8 cellular contexts compared by ENCODE assay signal in genomic region chr17:34979650-34980352, GRCh38. TPM values are rescaled to one million over a fixed set of nuclear protein-coding genes. Genes with fewer than 3 reads are reported as not detected.
DNase-seq lines count a peak whose midpoint lies in the region; ATAC-seq and TF ChIP-seq lines count a peak whose summit lies in the region.

No MANE protein-coding gene starts in this region.

- intact Hi-C loops in Panc1 (cut with micrococcal nuclease; ENCODE audit: unreplicated experiment) = loop anchor here (10.0 kb wide), 1 partner anchor 65 kb away; no protein-coding TSS in a partner anchor

- in situ Hi-C loops in Panc1 (cut with HindIII; ENCODE audit: low pct_unique_long_range_greater_than_20kb, low sequenced_read_pairs) = no loop called here

- POLR2A ChIA-PET in Panc1 (lab: Charles Lee) = interaction anchor here (0.5 to 0.8 kb wide), 3 partner anchors 11 to 367 kb away, joined by 3 to 5 read pairs (median 5); no protein-coding TSS in a partner anchor

- TF ChIP-seq CTCF in Panc1 (IDR thresholded peaks at IDR 0.05) (no peak), progenitor cell of endocrine pancreas (IDR thresholded peaks at IDR 0.05; ENCODE audit: unreplicated experiment) (no peak)

- peak overlapping the region; percentile 98 for H3K27ac Mint-ChIP-seq in progenitor cell of endocrine pancreas

- H3K36me3 ChIP-seq in H7 (replicated peaks; ENCODE audit: control insufficient read depth, insufficient read depth, low read length) (peaks cover 7% of the 10 kb centered on the region), Panc1 (ENCODE audit: control insufficient read depth, insufficient read depth, low read length) (no peaks in the 10 kb centered on the region; the same call in 1 of the 2 replicates)

- peaks cover 15% of the 10 kb centered on the region for H3K4me1 ChIP-seq in Panc1 (ENCODE audit: control insufficient read depth, insufficient read depth, low read length)

- DNase-seq in H7 = peak; percentile 41
- DNase-seq in Panc1 (ENCODE audit: low read depth, low spot score) = no peak
- no peak for DNase-seq in epithelial cell of prostate (ENCODE audit: low read depth, low spot score)
- DNase-seq in progenitor cell of endocrine pancreas (ENCODE audit: low spot score, unreplicated experiment) = no peak
- DNase-seq in retina = no peak
- no peak for DNase-seq in 8988T

- H3K9me3 ChIP-seq in Panc1 (ENCODE audit: control insufficient read depth, insufficient read depth, low read depth, low read length) = no peaks in the 10 kb centered on the region

- H3K27ac ChIP-seq in Panc1 (ENCODE audit: low read length) (peak overlapping the region; percentile 96), epithelial cell of prostate (peak overlapping the region; percentile 86)

- H3K27me3 Mint-ChIP-seq in progenitor cell of endocrine pancreas = no peaks in the 10 kb centered on the region

- CTCF ChIA-PET in Panc1 (lab: Charles Lee) = interaction anchor here (1.2 kb wide), 1 partner anchor 437 kb away, joined by 3 read pairs; no protein-coding TSS in a partner anchor

- H3K4me3 ChIP-seq in H7 (ENCODE audit: insufficient read depth, low read depth, low read length) (peak overlapping the region; percentile 93), Panc1 (ENCODE audit: low read depth in 2 of 2, low read length in 2 of 2) (peak overlapping the region; percentile 66 to 79)

- H3K27me3 ChIP-seq in H7 (ENCODE audit: control insufficient read depth, insufficient read depth, low read length) = no peaks in the 10 kb centered on the region
- no peaks in the 10 kb centered on the region for H3K27me3 ChIP-seq in Panc1 (ENCODE audit: control insufficient read depth, insufficient read depth, low read length)

- H3K9me3 Mint-ChIP-seq in progenitor cell of endocrine pancreas (ENCODE audit: low read depth) = no peaks in the 10 kb centered on the region

- peaks cover 9% of the 10 kb centered on the region for H3K36me3 Mint-ChIP-seq in progenitor cell of endocrine pancreas (ENCODE audit: insufficient read depth)

- H3K4me3 Mint-ChIP-seq in progenitor cell of endocrine pancreas (ENCODE audit: low read depth) = peak overlapping the region; percentile 91

- BruUV-seq in Panc1 (replicated peaks; lab: Mats Ljungman, UMichigan) = TSS peak; percentile 99

- peaks cover 24% of the 10 kb centered on the region for H3K4me1 Mint-ChIP-seq in progenitor cell of endocrine pancreas (ENCODE audit: low read depth)

- no peak for ATAC-seq in Panc1
- no peak for ATAC-seq in GM18868 (IDR thresholded peaks at IDR 0.05; ENCODE audit: unreplicated experiment)
- no peak for ATAC-seq in HG03039 (IDR thresholded peaks at IDR 0.05; ENCODE audit: unreplicated experiment)

RNA-seq across cellular contexts. Expression of gene LIG3, which starts 0.5 kb away (rescaled TPM):
- 94.6 and 139 TPM in 2 replicates for total RNA-seq in H7 (2014; rRNA removed; shearing (Covaris generic))
- total RNA-seq in Panc1 (2021; ENCODE audit: unreplicated experiment) = 56.4 TPM
- polyA plus RNA-seq in Panc1 (2012; ENCODE audit: insufficient read length) = 32.5 TPM
- 101 TPM in 2 replicates for total RNA-seq in progenitor cell of endocrine pancreas

RNA-seq across cellular contexts. Expression of gene ZNF830, which starts 18.5 kb away (rescaled TPM):
- 8.5 and 10.9 TPM in 2 replicates for total RNA-seq in H7 (2014; rRNA removed; shearing (Covaris generic))
- total RNA-seq in Panc1 (2021; ENCODE audit: unreplicated experiment) (17.5 TPM), progenitor cell of endocrine pancreas (17.7 and 21.3 TPM in 2 replicates)
- 10.5 TPM for polyA plus RNA-seq in Panc1 (2012; ENCODE audit: insufficient read length)

RNA-seq across cellular contexts. Expression of gene CCT6B, which starts 18.5 kb away (rescaled TPM):
- total RNA-seq in H7 (2014; rRNA removed; shearing (Covaris generic)) = 0.48 and 2.3 TPM in 2 replicates
- 1.5 TPM for total RNA-seq in Panc1 (2021; ENCODE audit: unreplicated experiment)
- polyA plus RNA-seq in Panc1 (2012; ENCODE audit: insufficient read length) = 0.40 TPM
- 1.6 and 1.7 TPM in 2 replicates for total RNA-seq in progenitor cell of endocrine pancreas
